In the genomic region with DNA sequence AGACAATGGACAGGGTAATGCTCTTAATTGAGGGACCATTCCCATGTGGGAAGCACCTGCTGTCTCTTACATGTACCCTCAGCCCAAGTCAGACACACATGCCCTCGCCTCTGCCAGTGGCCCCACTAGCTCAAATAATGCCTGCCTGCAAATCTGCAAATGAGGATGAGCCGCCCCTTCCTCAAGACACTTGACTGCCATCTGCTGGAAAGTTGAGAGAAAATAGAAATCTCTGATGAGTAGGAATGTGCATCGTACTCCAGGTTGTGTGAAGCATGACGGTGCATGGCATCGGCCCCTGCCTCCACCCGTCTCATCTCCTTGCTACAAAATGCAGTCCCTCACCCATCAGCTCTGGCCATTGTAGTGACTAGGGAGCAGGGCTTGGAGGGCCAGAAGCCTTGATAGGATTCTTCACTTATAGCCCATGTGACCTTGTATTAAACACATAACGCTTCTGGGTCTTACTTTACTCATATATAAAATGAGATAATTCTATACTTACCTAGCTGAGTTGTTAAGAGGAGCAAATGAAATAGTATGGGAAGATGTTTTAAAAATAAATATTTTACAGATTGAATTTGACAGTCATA, we compare ENCODE assay signal across 8 cellular contexts. TPM values are rescaled to one million over a fixed set of nuclear protein-coding genes. Genes with fewer than 3 reads are reported as not detected.
DNase-seq lines count a peak whose midpoint lies in the region; TF ChIP-seq lines count a peak whose summit lies in the region.

No MANE protein-coding gene starts in this region.

- DNase-seq in AG04450 (ENCODE audit: low read depth, low spot score) (peak; percentile 10), NCI-H2227 (lab: John Stamatoyannopoulos, UW; ENCODE audit: unreplicated experiment) (peak; percentile 73), adrenal gland (peak in 2 of 7 donors; percentile 15 to 31), amniotic stem cell (lab: John Stamatoyannopoulos, UW) (no peak), T-helper 9 cell (no peak)
- DNase-seq in activated CD4-positive, CD25-positive, alpha-beta regulatory T cell (lab: John Stamatoyannopoulos, UW): no peak

- H3K27me3 ChIP-seq in AG04450 (ENCODE audit: control insufficient read depth, insufficient read depth, low read length) (peaks cover 36% of the 10 kb centered on the region), adrenal gland (peaks cover 11% of the 10 kb centered on the region), liver (ENCODE audit: control insufficient read depth in 4 of 4, insufficient read depth in 4 of 4, low read length in 3 of 4) (peaks cover 0 to 14% (median 6%) of the 10 kb centered on the region in 4 donors)

- TF ChIP-seq RAD21 in liver (IDR thresholded peaks at IDR 0.05): peak; percentile 65 to 77

- POLR2A ChIA-PET in AG04450 (lab: Yijun Ruan, JAX): no interaction called here

- H3K36me3 ChIP-seq in adrenal gland (replicated peaks in 1 of 2) (no peaks in the 10 kb centered on the region), liver (ENCODE audit: control insufficient read depth in 4 of 4, insufficient read depth in 3 of 4, low read depth in 1 of 4, low read length in 3 of 4) (no peaks in the 10 kb centered on the region)

- TF ChIP-seq POLR2A in adrenal gland (IDR thresholded peaks at IDR 0.05): no peak

- H3K9me3 ChIP-seq in AG04450 (ENCODE audit: control insufficient read depth, insufficient read depth, low read length) (no peaks in the 10 kb centered on the region), adrenal gland (replicated peaks in 1 of 3) (no peaks in the 10 kb centered on the region), liver (ENCODE audit: control insufficient read depth in 4 of 4, low read length in 3 of 4) (no peaks in the 10 kb centered on the region)

- no peak overlapping the region for H3K9ac ChIP-seq in liver (ENCODE audit: low read depth in 1 of 2, low read length in 2 of 2)

- 7 to 19% (median 9%) methylated on average over 5 to 7 of the region's 7 CpGs for WGBS in adrenal gland, 4 donors
- 17% methylated on average over 7 of the region's 7 CpGs for WGBS in liver

- H3K4me1 ChIP-seq in adrenal gland (replicated peaks in 1 of 2) (no peaks in the 10 kb centered on the region), liver (ENCODE audit: control insufficient read depth in 4 of 4, insufficient read depth in 4 of 4, low read length in 3 of 4) (peaks cover 0 to 4% (median 0%) of the 10 kb centered on the region in 4 donors)

- CTCF ChIA-PET in AG04450 (lab: Charles Lee): interaction anchor here (0.6 to 5.4 kb wide), 14 partner anchors 9 to 375 kb away, joined by 3 to 86 read pairs (median 4); a partner anchor contains a TSS

- intact Hi-C loops in adrenal gland (cut with DNase I): loop anchor here in 1 of 2 donors (10.0 kb wide), 1 partner anchor 131 kb away; no protein-coding TSS in a partner anchor

- H3K27ac ChIP-seq in AG04450 (ENCODE audit: low read depth, low read length) (no peak overlapping the region), adrenal gland (no peak overlapping the region), liver (ENCODE audit: low read depth in 1 of 2, low read length in 2 of 2) (no peak overlapping the region)

- H3K4me3 ChIP-seq in AG04450 (ENCODE audit: low read depth, low read length): no peak overlapping the region
- no peak overlapping the region for H3K4me3 ChIP-seq in adrenal gland
- H3K4me3 ChIP-seq in liver (ENCODE audit: low read depth in 1 of 3, low read length in 3 of 3): no peak overlapping the region

- peak; percentile 62 for TF ChIP-seq CTCF in AG04450 (IDR thresholded peaks at IDR 0.05; ENCODE audit: low read depth, low read length)
- TF ChIP-seq CTCF in GM12872 (IDR thresholded peaks at IDR 0.05; ENCODE audit: insufficient read depth, low read depth, low read length): peak; percentile 59
- peak; percentile 29 to 56 (median 44) for TF ChIP-seq CTCF in adrenal gland (IDR thresholded peaks at IDR 0.05)
- peak; percentile 32 for TF ChIP-seq CTCF in liver (IDR thresholded peaks at IDR 0.05; ENCODE audit: low read depth, low read length, missing input control)

TF ChIP-seq in liver, 16 proteins besides CTCF, POLR2A, EP300 and RAD21:
- TF ChIP-seq SP1 (IDR thresholded peaks at IDR 0.05) (no peak), YY1 (IDR thresholded peaks at IDR 0.05) (no peak), NR2F2 (IDR thresholded peaks at IDR 0.05) (no peak), RXRA (IDR thresholded peaks at IDR 0.05) (no peak), HNF4A (conservative IDR thresholded peaks at IDR 0.05) (no peak), FOXA2 (IDR thresholded peaks at IDR 0.05) (no peak), JUND (IDR thresholded peaks at IDR 0.05) (no peak), TAF1 (conservative IDR thresholded peaks at IDR 0.05) (no peak)
- TF ChIP-seq, protein P1, sequence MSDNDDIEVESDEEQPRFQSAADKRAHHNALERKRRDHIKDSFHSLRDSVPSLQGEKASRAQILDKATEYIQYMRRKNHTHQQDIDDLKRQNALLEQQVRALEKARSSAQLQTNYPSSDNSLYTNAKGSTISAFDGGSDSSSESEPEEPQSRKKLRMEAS (IDR thresholded peaks at IDR 0.05): no peak
- TF ChIP-seq, protein P2, sequence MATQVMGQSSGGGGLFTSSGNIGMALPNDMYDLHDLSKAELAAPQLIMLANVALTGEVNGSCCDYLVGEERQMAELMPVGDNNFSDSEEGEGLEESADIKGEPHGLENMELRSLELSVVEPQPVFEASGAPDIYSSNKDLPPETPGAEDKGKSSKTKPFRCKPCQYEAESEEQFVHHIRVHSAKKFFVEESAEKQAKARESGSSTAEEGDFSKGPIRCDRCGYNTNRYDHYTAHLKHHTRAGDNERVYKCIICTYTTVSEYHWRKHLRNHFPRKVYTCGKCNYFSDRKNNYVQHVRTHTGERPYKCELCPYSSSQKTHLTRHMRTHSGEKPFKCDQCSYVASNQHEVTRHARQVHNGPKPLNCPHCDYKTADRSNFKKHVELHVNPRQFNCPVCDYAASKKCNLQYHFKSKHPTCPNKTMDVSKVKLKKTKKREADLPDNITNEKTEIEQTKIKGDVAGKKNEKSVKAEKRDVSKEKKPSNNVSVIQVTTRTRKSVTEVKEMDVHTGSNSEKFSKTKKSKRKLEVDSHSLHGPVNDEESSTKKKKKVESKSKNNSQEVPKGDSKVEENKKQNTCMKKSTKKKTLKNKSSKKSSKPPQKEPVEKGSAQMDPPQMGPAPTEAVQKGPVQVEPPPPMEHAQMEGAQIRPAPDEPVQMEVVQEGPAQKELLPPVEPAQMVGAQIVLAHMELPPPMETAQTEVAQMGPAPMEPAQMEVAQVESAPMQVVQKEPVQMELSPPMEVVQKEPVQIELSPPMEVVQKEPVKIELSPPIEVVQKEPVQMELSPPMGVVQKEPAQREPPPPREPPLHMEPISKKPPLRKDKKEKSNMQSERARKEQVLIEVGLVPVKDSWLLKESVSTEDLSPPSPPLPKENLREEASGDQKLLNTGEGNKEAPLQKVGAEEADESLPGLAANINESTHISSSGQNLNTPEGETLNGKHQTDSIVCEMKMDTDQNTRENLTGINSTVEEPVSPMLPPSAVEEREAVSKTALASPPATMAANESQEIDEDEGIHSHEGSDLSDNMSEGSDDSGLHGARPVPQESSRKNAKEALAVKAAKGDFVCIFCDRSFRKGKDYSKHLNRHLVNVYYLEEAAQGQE (IDR thresholded peaks at IDR 0.05): no peak
- TF ChIP-seq, protein P3, sequence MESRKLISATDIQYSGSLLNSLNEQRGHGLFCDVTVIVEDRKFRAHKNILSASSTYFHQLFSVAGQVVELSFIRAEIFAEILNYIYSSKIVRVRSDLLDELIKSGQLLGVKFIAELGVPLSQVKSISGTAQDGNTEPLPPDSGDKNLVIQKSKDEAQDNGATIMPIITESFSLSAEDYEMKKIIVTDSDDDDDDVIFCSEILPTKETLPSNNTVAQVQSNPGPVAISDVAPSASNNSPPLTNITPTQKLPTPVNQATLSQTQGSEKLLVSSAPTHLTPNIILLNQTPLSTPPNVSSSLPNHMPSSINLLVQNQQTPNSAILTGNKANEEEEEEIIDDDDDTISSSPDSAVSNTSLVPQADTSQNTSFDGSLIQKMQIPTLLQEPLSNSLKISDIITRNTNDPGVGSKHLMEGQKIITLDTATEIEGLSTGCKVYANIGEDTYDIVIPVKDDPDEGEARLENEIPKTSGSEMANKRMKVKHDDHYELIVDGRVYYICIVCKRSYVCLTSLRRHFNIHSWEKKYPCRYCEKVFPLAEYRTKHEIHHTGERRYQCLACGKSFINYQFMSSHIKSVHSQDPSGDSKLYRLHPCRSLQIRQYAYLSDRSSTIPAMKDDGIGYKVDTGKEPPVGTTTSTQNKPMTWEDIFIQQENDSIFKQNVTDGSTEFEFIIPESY (IDR thresholded peaks at IDR 0.05): no peak
- TF ChIP-seq, protein P4, sequence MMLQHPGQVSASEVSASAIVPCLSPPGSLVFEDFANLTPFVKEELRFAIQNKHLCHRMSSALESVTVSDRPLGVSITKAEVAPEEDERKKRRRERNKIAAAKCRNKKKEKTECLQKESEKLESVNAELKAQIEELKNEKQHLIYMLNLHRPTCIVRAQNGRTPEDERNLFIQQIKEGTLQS (IDR thresholded peaks at IDR 0.05): no peak

RNA-seq across cellular contexts. Expression of a gene that starts 6.3 kb away (rescaled TPM):
- polyA plus RNA-seq in AG04450 (2011; rRNA removed) (0.63 and 1.4 TPM in 2 replicates), adrenal gland (under 1 TPM; 0.07 to 0.32 (median 0.11) TPM), liver (under 1 TPM in 1 of 2 donors, not detected in 1; 0.01 TPM)
- 0.74 and 1.8 TPM in 2 replicates for polyA minus RNA-seq in AG04450 (2011; rRNA and poly(A)+ RNA removed)
- total RNA-seq in adrenal gland (1 to 10 TPM in 1 of 8 donors, under 1 TPM in 5, not detected in 2; 0.04 to 2.1 (median 0.38) TPM), liver (under 1 TPM in 1 of 2 donors, not detected in 1; 0.14 TPM)

Comparison
In these comparisons a context has a peak if more than half of its experiments do, and no peak if none do; other contexts are left out.
1. DNase-seq: peak in AG04450 (single experiment) and NCI-H2227 (single experiment); none in amniotic stem cell (single experiment), T-helper 9 cell (single experiment) and activated CD4-positive, CD25-positive, alpha-beta regulatory T cell (0 of 4).
2. Peak in every context shown above with its lines, with median percentiles within 50 percentile points of each other: CTCF ChIP-seq.